In genomic region chr2:20666364-20667150, GRCh38 we compare ENCODE assay signal across 8 cellular contexts. TPM values are rescaled to one million over a fixed set of nuclear protein-coding genes. Genes with fewer than 3 reads are reported as not detected.
A peak's percentile ranks its signal among the peaks of the same experiment; 100 is the strongest.
DNase-seq lines count a peak whose midpoint lies in the region; ATAC-seq and TF ChIP-seq lines count a peak whose summit lies in the region.

TSS of gene GDF7 (plus strand) at chr2:20667144. CDS start at chr2:20667240, 96 bp downstream.

- peak; percentile 39 for ATAC-seq in stimulated activated naive CD8-positive, alpha-beta T cell treated with anti-CD3 and anti-CD28 coated beads, Interleukin-15, amount 100 ng/mL, for 72 hours
- no peak for ATAC-seq in GM19397 (IDR thresholded peaks at IDR 0.05; ENCODE audit: unreplicated experiment)
- no peak for ATAC-seq in HG03280 (IDR thresholded peaks at IDR 0.05; ENCODE audit: unreplicated experiment)

- H3K27me3 ChIP-seq in HL-60 (ENCODE audit: insufficient read depth, poor library complexity, severe bottlenecking) (peaks cover 47% of the 10 kb centered on the region), kidney epithelial cell (ENCODE audit: control insufficient read depth, insufficient read depth, low read length) (peaks cover 93% of the 10 kb centered on the region)

- DNase-seq in GM12865 (ENCODE audit: low read depth) (no peak), HL-60 (ENCODE audit: low read depth in 1 of 2, low spot score in 1 of 2) (no peak), astrocyte of the spinal cord (ENCODE audit: low read depth, low spot score) (no peak), kidney epithelial cell (ENCODE audit: low read depth) (no peak), OCI-M1 (lab: John Stamatoyannopoulos, UW) (no peak)
- no peak for DNase-seq in stimulated activated naive CD8-positive, alpha-beta T cell treated with anti-CD3 and anti-CD28 coated beads, Interleukin-15, amount 100 ng/mL, for 72 hours

- no peaks in the 10 kb centered on the region for H3K9me3 Mint-ChIP-seq in stimulated activated naive CD8-positive, alpha-beta T cell treated with anti-CD3 and anti-CD28 coated beads, Interleukin-15, amount 100 ng/mL, for 72 hours

- peak within 1 kb of the TSS; percentile 27 for H3K4me3 ChIP-seq in GM12865 (ENCODE audit: low read depth, low read length)
- peak within 1 kb of the TSS; percentile 34 for H3K4me3 ChIP-seq in HL-60 (replicated peaks; ENCODE audit: insufficient read depth, low read length)
- peak within 1 kb of the TSS; percentile 28 for H3K4me3 ChIP-seq in astrocyte of the spinal cord (ENCODE audit: low read depth, low read length)
- peak within 1 kb of the TSS; percentile 29 for H3K4me3 ChIP-seq in kidney epithelial cell (ENCODE audit: low read depth, low read length)

- in situ Hi-C loops in astrocyte of the spinal cord (cut with HindIII; ENCODE audit: low sequenced_read_pairs) = no loop called here

- H3K36me3 ChIP-seq in kidney epithelial cell (ENCODE audit: control insufficient read depth, insufficient read depth, low read length) = no peaks in the 10 kb centered on the region

- peaks cover 94% of the 10 kb centered on the region for H3K27me3 Mint-ChIP-seq in stimulated activated naive CD8-positive, alpha-beta T cell treated with anti-CD3 and anti-CD28 coated beads, Interleukin-15, amount 100 ng/mL, for 72 hours

- TF ChIP-seq CTCF in GM12865 (IDR thresholded peaks at IDR 0.05; ENCODE audit: insufficient read depth, low read depth, low read length, missing control alignments) (peak; percentile 27), HL-60 (IDR thresholded peaks at IDR 0.05; ENCODE audit: insufficient read depth, low read length) (no peak), astrocyte of the spinal cord (IDR thresholded peaks at IDR 0.05; ENCODE audit: low read depth, low read length) (peak; percentile 10), kidney epithelial cell (IDR thresholded peaks at IDR 0.05; ENCODE audit: insufficient read depth, low read length, poor library complexity, severe bottlenecking) (peak; percentile 21)

- H3K4me1 Mint-ChIP-seq in stimulated activated naive CD8-positive, alpha-beta T cell treated with anti-CD3 and anti-CD28 coated beads, Interleukin-15, amount 100 ng/mL, for 72 hours = peaks cover 42% of the 10 kb centered on the region

- H3K4me3 Mint-ChIP-seq in stimulated activated naive CD8-positive, alpha-beta T cell treated with anti-CD3 and anti-CD28 coated beads, Interleukin-15, amount 100 ng/mL, for 72 hours = peak within 1 kb of the TSS; percentile 82 to 86

- no peak within 1 kb of the TSS for H3K27ac Mint-ChIP-seq in stimulated activated naive CD8-positive, alpha-beta T cell treated with anti-CD3 and anti-CD28 coated beads, Interleukin-15, amount 100 ng/mL, for 72 hours

- H3K27ac ChIP-seq in HL-60 (replicated peaks) = no peak within 1 kb of the TSS

RNA-seq across cellular contexts. Expression of gene GDF7, which starts in this region (rescaled TPM):
- total RNA-seq in kidney epithelial cell = 0.04 and 0.07 TPM in 2 replicates
